Comparison of ENCODE assay signal across 2 cellular contexts in the genomic region with DNA sequence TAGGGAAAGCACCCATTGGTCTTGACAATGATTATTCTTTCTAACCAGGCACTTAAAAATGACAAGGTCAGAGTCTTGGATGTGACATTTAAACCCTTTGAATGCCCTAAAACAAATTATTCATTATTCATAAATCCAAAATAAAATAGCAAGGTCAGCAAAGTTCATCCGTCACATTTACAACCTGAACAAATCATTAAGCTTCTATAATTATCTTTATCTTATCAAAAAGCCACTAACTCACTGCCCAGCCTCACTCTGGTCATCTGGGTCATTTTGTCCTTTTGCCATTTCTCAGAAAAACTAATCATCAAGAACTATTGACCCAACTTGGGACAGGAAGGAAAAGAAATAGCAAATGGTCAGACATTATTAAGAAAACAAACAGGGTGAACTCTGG.
TF ChIP-seq lines count a peak whose summit lies in the region.

No MANE protein-coding gene starts in this region.

TF ChIP-seq in HepG2, 621 proteins besides CTCF, POLR2A, EP300 and RAD21:
- TF ChIP-seq MAFF (IDR thresholded peaks at IDR 0.05; ENCODE audit: low read depth, low read length) (peak; percentile 93), RFX1 (IDR thresholded peaks at IDR 0.05) (no peak), MAFK (conservative IDR thresholded peaks at IDR 0.05 in 1 of 2, IDR thresholded peaks at IDR 0.05 in 1 of 2; ENCODE audit: low read length in 2 of 2) (peak; percentile 90 to 97), KAT7 (CRISPR knock-in tag; IDR thresholded peaks at IDR 0.05; ENCODE audit: borderline replicate concordance) (no peak)
- TF ChIP-seq, protein P1, sequence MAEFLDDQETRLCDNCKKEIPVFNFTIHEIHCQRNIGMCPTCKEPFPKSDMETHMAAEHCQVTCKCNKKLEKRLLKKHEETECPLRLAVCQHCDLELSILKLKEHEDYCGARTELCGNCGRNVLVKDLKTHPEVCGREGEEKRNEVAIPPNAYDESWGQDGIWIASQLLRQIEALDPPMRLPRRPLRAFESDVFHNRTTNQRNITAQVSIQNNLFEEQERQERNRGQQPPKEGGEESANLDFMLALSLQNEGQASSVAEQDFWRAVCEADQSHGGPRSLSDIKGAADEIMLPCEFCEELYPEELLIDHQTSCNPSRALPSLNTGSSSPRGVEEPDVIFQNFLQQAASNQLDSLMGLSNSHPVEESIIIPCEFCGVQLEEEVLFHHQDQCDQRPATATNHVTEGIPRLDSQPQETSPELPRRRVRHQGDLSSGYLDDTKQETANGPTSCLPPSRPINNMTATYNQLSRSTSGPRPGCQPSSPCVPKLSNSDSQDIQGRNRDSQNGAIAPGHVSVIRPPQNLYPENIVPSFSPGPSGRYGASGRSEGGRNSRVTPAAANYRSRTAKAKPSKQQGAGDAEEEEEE (CRISPR knock-in tag; IDR thresholded peaks at IDR 0.05; ENCODE audit: borderline replicate concordance), result no peak

TF ChIP-seq in H1, 55 proteins besides CTCF, POLR2A, EP300 and RAD21:
- TF ChIP-seq TBP (IDR thresholded peaks at IDR 0.05; ENCODE audit: low read depth, low read length), result no peak
- peak; percentile 68; the same call in 1 of the 2 replicates for TF ChIP-seq MAFK (IDR thresholded peaks at IDR 0.05; ENCODE audit: low read depth, low read length)
- TF ChIP-seq JUN (IDR thresholded peaks at IDR 0.05; ENCODE audit: low read depth, low read length), result no peak
